In genomic region chr11:116891746-116892145, GRCh38 we compare ENCODE assay signal across 1 cellular context.
TF ChIP-seq lines count a peak whose summit lies in the region.

No MANE protein-coding gene starts in this region.

TF ChIP-seq in GM12878, 131 proteins besides CTCF, POLR2A, EP300 and RAD21 (continued from another document):
- TF ChIP-seq HSF1 (IDR thresholded peaks at IDR 0.05; ENCODE audit: low read depth, low read length) = no peak
- TF ChIP-seq TARDBP (IDR thresholded peaks at IDR 0.05; ENCODE audit: borderline replicate concordance) = no peak
- TF ChIP-seq ATF2 (IDR thresholded peaks at IDR 0.05; ENCODE audit: low read length) = no peak
- no peak for TF ChIP-seq CBX3 (IDR thresholded peaks at IDR 0.05; ENCODE audit: borderline replicate concordance, low read depth)
- no peak for TF ChIP-seq PRDM15 (CRISPR knock-in tag; IDR thresholded peaks at IDR 0.05)
- TF ChIP-seq ZNF592 (IDR thresholded peaks at IDR 0.05) = no peak
- no peak for TF ChIP-seq GABPA (IDR thresholded peaks at IDR 0.05; ENCODE audit: low read depth)
- TF ChIP-seq RELA (IDR thresholded peaks at IDR 0.05; ENCODE audit: borderline replicate concordance, partially characterized antibody) = no peak
- no peak for TF ChIP-seq EZH2 (IDR thresholded peaks at IDR 0.05; ENCODE audit: borderline replicate concordance, control insufficient read depth, low read depth, low read length)
- no peak for TF ChIP-seq ETV6 (conservative IDR thresholded peaks at IDR 0.05 in 1 of 2, IDR thresholded peaks at IDR 0.05 in 1 of 2; ENCODE audit: borderline replicate concordance in 1 of 2, low read depth in 1 of 2)
- no peak for TF ChIP-seq CREM (IDR thresholded peaks at IDR 0.05; ENCODE audit: low read depth)
- TF ChIP-seq PKNOX1 (IDR thresholded peaks at IDR 0.05) = no peak
- TF ChIP-seq ZNF384 (IDR thresholded peaks at IDR 0.05; ENCODE audit: borderline replicate concordance, low read depth, low read length) = no peak
- TF ChIP-seq ZBTB11 (CRISPR knock-in tag; IDR thresholded peaks at IDR 0.05) = no peak
